Comparison of ENCODE assay signal across 13 cellular contexts in genomic region chr2:23901966-23902942, GRCh38. TPM values are rescaled to one million over a fixed set of nuclear protein-coding genes. Genes with fewer than 3 reads are reported as not detected.
A peak's percentile ranks its signal among the peaks of the same experiment; 100 is the strongest.
DNase-seq lines count a peak whose midpoint lies in the region; ATAC-seq and TF ChIP-seq lines count a peak whose summit lies in the region.
"Had no signal": no experiment of that assay in that cellular context is flagged by ENCODE, and none has a peak within 500 bp of the region (broad histone marks: within the 10 kb centered on the region; RNA-seq: fewer than 3 reads in every experiment).

No MANE protein-coding gene starts in this region.

- H3K4me2 ChIP-seq in mammary epithelial cell (ENCODE audit: insufficient read depth, low read depth, low read length) = peak overlapping the region; percentile 43

- dilution Hi-C loops in mammary epithelial cell (cut with HindIII; ENCODE audit: low sequenced_read_pairs) = no loop called here

- DNase-seq in CD1c-positive myeloid dendritic cell (ENCODE audit: extremely low spot score) = peak; percentile 56
- DNase-seq in M059J (ENCODE audit: low read depth) = peak; percentile 62
- peak; percentile 82 for DNase-seq in mammary epithelial cell
- DNase-seq in myocyte (ENCODE audit: low read depth) = peak; percentile 5
- DNase-seq in effector memory CD8-positive, alpha-beta T cell = no peak
- no peak for DNase-seq in osteocyte (ENCODE audit: extremely low spot score, unreplicated experiment)
- no peak for DNase-seq in NCI-H146 (lab: John Stamatoyannopoulos, UW)
- no peak for DNase-seq in occipital lobe (lab: John Stamatoyannopoulos, UW)
- DNase-seq: COR-L47; KBM-7; NCI-H748 treated with DMSO at 0.1 percent for 48 hours; stimulated activated CD4-positive, alpha-beta T cell treated with anti-CD3 and anti-CD28 coated beads, Interleukin-1b, Interleukin-23, amount 100 ng/mL, for 48 hours had no signal

- no peak overlapping the region for H2AFZ ChIP-seq in mammary epithelial cell (ENCODE audit: low read depth, low read length)

- no peak overlapping the region for H3K4me3 Mint-ChIP-seq in effector memory CD8-positive, alpha-beta T cell
- H3K4me3 Mint-ChIP-seq in osteocyte (ENCODE audit: unreplicated experiment) = no peak overlapping the region
- H3K4me3 Mint-ChIP-seq: nephron had no signal

- TF ChIP-seq CTCF in mammary epithelial cell (conservative IDR thresholded peaks at IDR 0.05 in 1 of 2, IDR thresholded peaks at IDR 0.05 in 1 of 2; ENCODE audit: extremely low read depth in 1 of 2, insufficient read depth in 1 of 2, low read depth in 1 of 2, low read length in 2 of 2) (no peak), osteocyte (IDR thresholded peaks at IDR 0.05) (no peak)

- no peak for ATAC-seq in effector memory CD8-positive, alpha-beta T cell (replicated peaks)

- H4K20me1 ChIP-seq in mammary epithelial cell (ENCODE audit: insufficient read depth, low read length) = peaks cover 2% of the 10 kb centered on the region

- CTCF ChIA-PET in mammary epithelial cell (lab: Charles Lee; ENCODE audit: low non-redundant PET) = interaction anchor here (0.7 kb wide), 1 partner anchor 31 kb away, joined by 3 read pairs; no protein-coding TSS in a partner anchor

- H3K4me1 ChIP-seq in mammary epithelial cell (ENCODE audit: insufficient read depth, low read length) = peaks cover 37% of the 10 kb centered on the region

- no peak overlapping the region for H3K27ac Mint-ChIP-seq in effector memory CD8-positive, alpha-beta T cell
- no peak overlapping the region for H3K27ac Mint-ChIP-seq in osteocyte (ENCODE audit: unreplicated experiment)
- H3K27ac Mint-ChIP-seq: nephron had no signal

- WGBS in mammary epithelial cell (ENCODE audit: low coverage, missing lambda C conversion rate) = 30% methylated on average over 6 of the region's 6 CpGs

- peaks cover 16 to 38% of the 10 kb centered on the region in 2 donors for H3K4me1 Mint-ChIP-seq in effector memory CD8-positive, alpha-beta T cell (ENCODE audit: low read depth in 2 of 2)
- peaks cover 32% of the 10 kb centered on the region for H3K4me1 Mint-ChIP-seq in osteocyte (ENCODE audit: unreplicated experiment)

- peak overlapping the region; percentile 73 for H3K27ac ChIP-seq in mammary epithelial cell (ENCODE audit: insufficient read depth, low read depth, low read length)

- no peak overlapping the region for H3K4me3 ChIP-seq in mammary epithelial cell (replicated peaks in 1 of 3; ENCODE audit: insufficient read depth in 1 of 3, low read depth in 2 of 3, low read length in 3 of 3)

- H3K27me3 Mint-ChIP-seq in effector memory CD8-positive, alpha-beta T cell = no peaks in the 10 kb centered on the region
- no peaks in the 10 kb centered on the region for H3K27me3 Mint-ChIP-seq in osteocyte (ENCODE audit: unreplicated experiment)

- BruUV-seq in mammary epithelial cell (replicated peaks; lab: Mats Ljungman, UMichigan) = no TSS peak

- H3K36me3 Mint-ChIP-seq in effector memory CD8-positive, alpha-beta T cell (ENCODE audit: insufficient read depth) = no peaks in the 10 kb centered on the region
- peaks cover 2% of the 10 kb centered on the region for H3K36me3 Mint-ChIP-seq in osteocyte (ENCODE audit: unreplicated experiment)

- H3K79me2 ChIP-seq in mammary epithelial cell (ENCODE audit: insufficient read depth, low read length) = peaks cover 53% of the 10 kb centered on the region

- peak overlapping the region; percentile 37 for H3K9ac ChIP-seq in mammary epithelial cell (ENCODE audit: insufficient read depth, low read length)

- H3K27me3 ChIP-seq in mammary epithelial cell (ENCODE audit: insufficient read depth, low read length) = no peaks in the 10 kb centered on the region

- intact Hi-C loops in mammary epithelial cell (cut with micrococcal nuclease) = loop anchor here (1.0 to 5.0 kb wide), 2 partner anchors 25 to 75 kb away; partner anchors contain the start of gene ATAD2B

- no peaks in the 10 kb centered on the region for H3K36me3 ChIP-seq in mammary epithelial cell (ENCODE audit: insufficient read depth, low read length)

- in situ Hi-C loops in mammary epithelial cell (cut with MboI; ENCODE audit: low sequenced_read_pairs in 2 of 2) = no loop called here

- no peaks in the 10 kb centered on the region for H3K9me3 Mint-ChIP-seq in effector memory CD8-positive, alpha-beta T cell
- H3K9me3 Mint-ChIP-seq in osteocyte (ENCODE audit: unreplicated experiment) = no peaks in the 10 kb centered on the region

- no peaks in the 10 kb centered on the region for H3K9me3 ChIP-seq in mammary epithelial cell (replicated peaks; ENCODE audit: insufficient read depth, low read length)

RNA-seq across cellular contexts. Expression of gene ATAD2B, which starts 24.7 kb away (rescaled TPM):
- 2.9 and 3.8 TPM in 2 replicates for total RNA-seq in M059J (2014; rRNA removed; shearing (Covaris generic))
- total RNA-seq in mammary epithelial cell (10 to 100 TPM; 14.0 to 16.4 TPM), myocyte (22.9 and 36.1 TPM in 2 replicates), osteocyte (23.8 and 27.3 TPM in 2 replicates), occipital lobe (68.5 TPM)
- polyA plus RNA-seq in mammary epithelial cell = 1.5 TPM
- 0.52 TPM for polyA minus RNA-seq in mammary epithelial cell
- 3.2 TPM for polyA plus RNA-seq in myocyte (2012)

RNA-seq across cellular contexts. Expression of gene UBXN2A, which starts 38.0 kb away (rescaled TPM):
- 8.8 and 18.8 TPM in 2 replicates for total RNA-seq in M059J (2014; rRNA removed; shearing (Covaris generic))
- total RNA-seq in mammary epithelial cell (10 to 100 TPM; 18.7 to 19.1 TPM), myocyte (13.0 and 15.6 TPM in 2 replicates), osteocyte (18.8 and 18.9 TPM in 2 replicates), occipital lobe (53.5 TPM)
- polyA plus RNA-seq in mammary epithelial cell = 7.9 TPM
- 7.5 TPM for polyA minus RNA-seq in mammary epithelial cell
- 7.4 TPM for polyA plus RNA-seq in myocyte (2012)

Comparison
In these comparisons a context has a peak if more than half of its experiments do, and no peak if none do; other contexts are left out.
1. DNase-seq: peak in CD1c-positive myeloid dendritic cell (single experiment), M059J (single experiment), mammary epithelial cell (single experiment) and myocyte (single experiment); none in effector memory CD8-positive, alpha-beta T cell (0 of 3), osteocyte (single experiment), NCI-H146 (single experiment) and occipital lobe (single experiment).